In the genomic region with DNA sequence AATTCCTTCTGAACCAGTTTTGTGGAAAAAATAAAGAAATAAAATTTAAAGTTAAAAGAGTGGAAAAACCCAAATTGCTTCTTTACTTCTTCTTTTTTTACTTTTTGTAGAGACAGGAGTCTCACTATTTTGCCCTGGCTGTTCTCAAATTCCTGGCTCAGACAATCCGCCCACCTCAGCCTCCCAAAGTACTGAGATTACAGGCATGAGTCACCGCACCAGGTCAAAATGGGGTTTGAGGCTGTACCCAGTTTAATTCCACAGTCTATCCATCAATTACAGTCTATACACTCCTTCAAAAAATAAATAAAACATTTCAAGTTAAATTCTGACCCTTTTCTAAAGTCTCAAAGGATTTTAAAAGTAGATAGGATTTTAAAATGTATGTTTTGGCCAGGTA, we compare ENCODE assay signal across 16 cellular contexts.
"Had no signal": no experiment of that assay in that cellular context is flagged by ENCODE, and none has a peak within 500 bp of the region (broad histone marks: within the 10 kb centered on the region; RNA-seq: fewer than 3 reads in every experiment).

No MANE protein-coding gene starts in this region.

- DNase-seq: activated B cell treated with CpG ODN at 0.5 μM for 24 hours; activated CD4-positive, alpha-beta T cell treated with anti-CD3 and anti-CD28 coated beads, Interleukin-2, amount 10 ng/mL, durations not matched to agents 7 days and 5 days; activated CD8-positive, alpha-beta memory T cell treated with anti-CD3 and anti-CD28 coated beads for 24 hours; activated naive CD4-positive, alpha-beta T cell; activated naive CD8-positive, alpha-beta T cell treated with anti-CD3 and anti-CD28 coated beads, Interleukin-2, amount 10 ng/mL, durations not matched to agents 7 days and 5 days; anterior cingulate cortex; hippocampal formation; left ventricle myocardium inferior; naive thymus-derived CD8-positive, alpha-beta T cell; stimulated activated CD4-positive, alpha-beta T cell treated with anti-CD3 and anti-CD28 coated beads, Interleukin-12 subunit alpha, Interleukin-12 subunit beta, amount 100 ng/mL, for 4 hours; stimulated activated naive B cell treated with anti-CD40 and anti-IgM and Interleukin-4, amounts not matched to agents 10 μg/mL and 1 μg/mL and 100 μg/mL, for 72 hours; T-helper 17 cell; thyroid gland had no signal

- H3K27ac ChIP-seq: cardiac muscle cell, left ventricle myocardium inferior, parathyroid adenoma, thyroid gland had no signal

- ATAC-seq: naive thymus-derived CD8-positive, alpha-beta T cell; stimulated activated naive B cell treated with anti-CD40 and anti-IgM and Interleukin-4, amounts not matched to agents 10 μg/mL and 1 μg/mL and 100 μg/mL, for 72 hours; T-helper 17 cell had no signal

- FAIRE-seq: colon had no signal

- H3K4me3 ChIP-seq: cardiac muscle cell, left ventricle myocardium inferior, thyroid gland had no signal

- H3K27me3 ChIP-seq: cardiac muscle cell, thyroid gland had no signal

- H3K36me3 ChIP-seq: cardiac muscle cell, left ventricle myocardium inferior, thyroid gland had no signal
